ENCODE assay signal across 19 cellular contexts in the genomic region with DNA sequence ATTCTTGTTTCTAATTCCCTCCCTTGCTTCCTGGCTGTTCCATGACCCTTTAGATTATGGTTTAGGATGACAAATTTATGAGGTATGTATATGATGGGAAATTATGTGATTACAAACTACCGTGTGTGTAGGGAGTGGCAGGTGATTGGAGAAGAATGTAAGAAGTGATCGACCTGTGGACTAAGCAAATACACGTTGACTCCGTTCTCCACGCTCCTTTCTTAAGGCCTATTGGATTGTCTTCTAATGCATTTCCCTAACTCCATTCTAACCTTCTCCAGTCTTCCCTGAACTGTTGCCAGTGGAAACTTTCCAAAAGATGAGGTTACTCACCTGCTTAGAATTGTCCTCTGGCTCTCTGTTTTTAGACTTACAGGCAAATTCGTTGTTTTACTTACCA.
"Had no signal": no experiment of that assay in that cellular context is flagged by ENCODE, and none has a peak within 500 bp of the region (broad histone marks: within the 10 kb centered on the region; RNA-seq: fewer than 3 reads in every experiment).

No MANE protein-coding gene starts in this region.

- H3K4me3 Mint-ChIP-seq: activated T-cell treated with anti-CD3 and anti-CD28 coated beads, Interleukin-2, amount 50 U/mL, for 72 hours; neural crest cell; stimulated activated naive CD8-positive, alpha-beta T cell treated with anti-CD3 and anti-CD28 coated beads, Interleukin-15, Interleukin-2, amounts not matched to agents 100 ng/mL and 50 ng/mL, for 24 hours had no signal

- H3K27me3 Mint-ChIP-seq: stimulated activated naive CD8-positive, alpha-beta T cell treated with anti-CD3 and anti-CD28 coated beads, Interleukin-15, Interleukin-2, amounts not matched to agents 100 ng/mL and 50 ng/mL, for 24 hours had no signal

- ATAC-seq: activated naive CD4-positive, alpha-beta T cell treated with anti-CD3 and anti-CD28 coated beads, Interleukin-2, amount 50 U/mL, for 72 hours; activated T-cell treated with anti-CD3 and anti-CD28 coated beads, Interleukin-2, amount 50 U/mL, for 72 hours had no signal

- H3K27me3 ChIP-seq: cardiac muscle cell, left lung, right atrium auricular region, testis, upper lobe of left lung had no signal

- DNase-seq: activated CD4-positive, alpha-beta T cell treated with anti-CD3 and anti-CD28 coated beads, Interleukin-2, amount 50 U/mL, for 4 hours; activated effector memory CD4-positive, alpha-beta T cell treated with anti-CD3 and anti-CD28 coated beads, Interleukin-2, amount 50 U/mL, for 16 hours; activated T-cell treated with anti-CD3 and anti-CD28 coated beads, Interleukin-2, amount 50 U/mL, for 72 hours; foreskin melanocyte; glutamatergic neuron; hypothalamus; left lung; mammary epithelial cell; midbrain; stimulated activated CD4-positive, alpha-beta T cell treated with anti-CD3 and anti-CD28 coated beads, Interleukin-2, amount 100 ng/mL, for 24 hours; testis; upper lobe of left lung had no signal

- H3K27ac Mint-ChIP-seq: activated naive CD4-positive, alpha-beta T cell treated with anti-CD3 and anti-CD28 coated beads, Interleukin-2, amount 50 U/mL, for 72 hours; activated T-cell treated with anti-CD3 and anti-CD28 coated beads, Interleukin-2, amount 50 U/mL, for 72 hours; stimulated activated naive CD8-positive, alpha-beta T cell treated with anti-CD3 and anti-CD28 coated beads, Interleukin-15, Interleukin-2, amounts not matched to agents 100 ng/mL and 50 ng/mL, for 24 hours had no signal

- H3K4me3 ChIP-seq: cardiac muscle cell, left lung, prostate gland, right atrium auricular region, testis, upper lobe of left lung had no signal

- H3K36me3 ChIP-seq: cardiac muscle cell, left lung, prostate gland, right atrium auricular region, upper lobe of left lung had no signal

- H3K9me3 ChIP-seq: prostate gland, testis had no signal

- H3K4me1 ChIP-seq: testis had no signal

- H3K27ac ChIP-seq: cardiac muscle cell, epithelial cell of prostate, left lung, prostate gland, right atrium auricular region, testis had no signal
